In the genomic region with DNA sequence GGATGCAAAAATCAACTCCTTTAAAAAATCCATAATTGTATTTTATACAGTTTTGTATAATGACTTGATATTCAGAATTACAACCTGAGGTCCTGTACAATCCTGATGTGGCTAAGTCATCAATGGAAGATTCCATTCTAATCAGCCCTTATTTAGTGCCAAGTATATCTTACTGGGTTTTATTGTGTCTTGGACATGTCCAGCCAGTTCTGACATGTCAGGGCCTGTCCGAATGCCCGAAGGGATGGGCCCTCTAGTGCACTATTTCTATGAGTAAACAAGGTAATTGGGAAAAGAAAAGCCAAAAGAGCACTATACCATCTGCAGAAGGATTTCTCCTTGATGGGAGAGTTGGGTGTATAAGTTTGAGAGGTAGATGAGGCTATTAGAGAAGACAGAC, we compare ENCODE assay signal across 23 cellular contexts.
"Had no signal": no experiment of that assay in that cellular context is flagged by ENCODE, and none has a peak within 500 bp of the region (broad histone marks: within the 10 kb centered on the region; RNA-seq: fewer than 3 reads in every experiment).

No MANE protein-coding gene starts in this region.

- H3K9ac ChIP-seq: parathyroid adenoma had no signal

- H3K36me3 ChIP-seq: gastroesophageal sphincter, heart right ventricle, lower lobe of right lung, neutrophil, sigmoid colon, spleen, suprapubic skin, upper lobe of left lung had no signal

- H3K27me3 Mint-ChIP-seq: activated CD4-positive, alpha-beta T cell treated with anti-CD3 and anti-CD28 coated beads, Interleukin-2, amount 10 ng/mL, durations not matched to agents 7 days and 5 days; activated naive CD8-positive, alpha-beta T cell; naive thymus-derived CD4-positive, alpha-beta T cell; stimulated activated naive CD8-positive, alpha-beta T cell treated with anti-CD3 and anti-CD28 coated beads, Interleukin-15, Interleukin-2, amounts not matched to agents 100 ng/mL and 50 ng/mL, for 24 hours had no signal

- FAIRE-seq: islet of Langerhans had no signal

- H3K27ac ChIP-seq: body of pancreas, gastroesophageal sphincter, heart right ventricle, lower lobe of right lung, neutrophil, parathyroid adenoma, sigmoid colon, spleen, suprapubic skin, upper lobe of left lung had no signal

- H3K4me1 Mint-ChIP-seq: activated CD4-positive, alpha-beta T cell treated with anti-CD3 and anti-CD28 coated beads, Interleukin-2, amount 10 ng/mL, durations not matched to agents 7 days and 5 days; naive thymus-derived CD4-positive, alpha-beta T cell had no signal

- H3K4me3 ChIP-seq: body of pancreas, gastroesophageal sphincter, heart right ventricle, lower lobe of right lung, sigmoid colon, spleen, suprapubic skin, upper lobe of left lung had no signal

- H3K4me3 Mint-ChIP-seq: activated CD4-positive, alpha-beta T cell treated with anti-CD3 and anti-CD28 coated beads, Interleukin-2, amount 10 ng/mL, durations not matched to agents 7 days and 5 days; activated naive CD8-positive, alpha-beta T cell; naive thymus-derived CD4-positive, alpha-beta T cell; stimulated activated naive CD8-positive, alpha-beta T cell treated with anti-CD3 and anti-CD28 coated beads, Interleukin-15, Interleukin-2, amounts not matched to agents 100 ng/mL and 50 ng/mL, for 24 hours; T-helper 2 cell treated with Interferon-gamma antibody and Interleukin-4, amounts not matched to agents 5 μg/mL and 100 μg/mL, for 36 hours had no signal

- H3K27me3 ChIP-seq: body of pancreas, gastroesophageal sphincter, heart right ventricle, neutrophil, sigmoid colon, spleen, suprapubic skin, upper lobe of left lung had no signal

- DNase-seq: activated CD4-positive, alpha-beta T cell treated with anti-CD3 and anti-CD28 coated beads, Interleukin-2, amount 10 ng/mL, durations not matched to agents 7 days and 5 days; activated CD4-positive, CD25-positive, alpha-beta regulatory T cell; activated CD8-positive, alpha-beta memory T cell treated with anti-CD3 and anti-CD28 coated beads, Interleukin-2, amount 50 U/mL, for 48 hours; activated gamma-delta T cell treated with Interleukin-2 at 50 U/mL for 16 hours; amniotic stem cell; body of pancreas; cerebellar nuclear complex; effector CD8-positive, alpha-beta T cell; heart right ventricle; left colon; lower lobe of right lung; naive thymus-derived CD4-positive, alpha-beta T cell; sigmoid colon; spleen; upper lobe of left lung had no signal

- H3K9me3 ChIP-seq: body of pancreas, neutrophil, suprapubic skin had no signal

- H2AFZ ChIP-seq: parathyroid adenoma had no signal

- H3K4me1 ChIP-seq: body of pancreas, gastroesophageal sphincter, heart right ventricle, lower lobe of right lung, parathyroid adenoma, sigmoid colon, spleen, suprapubic skin, upper lobe of left lung had no signal

- H3K79me2 ChIP-seq: parathyroid adenoma had no signal

- H3K27ac Mint-ChIP-seq: activated CD4-positive, alpha-beta T cell treated with anti-CD3 and anti-CD28 coated beads, Interleukin-2, amount 10 ng/mL, durations not matched to agents 7 days and 5 days; activated naive CD8-positive, alpha-beta T cell; naive thymus-derived CD4-positive, alpha-beta T cell; stimulated activated naive CD8-positive, alpha-beta T cell treated with anti-CD3 and anti-CD28 coated beads, Interleukin-15, Interleukin-2, amounts not matched to agents 100 ng/mL and 50 ng/mL, for 24 hours; T-helper 2 cell treated with Interferon-gamma antibody and Interleukin-4, amounts not matched to agents 5 μg/mL and 100 μg/mL, for 36 hours had no signal
